In genomic region chr11:63766501-63767270, GRCh38 we compare ENCODE assay signal across 9 cellular contexts. TPM values are rescaled to one million over a fixed set of nuclear protein-coding genes. Genes with fewer than 3 reads are reported as not detected.
DNase-seq lines count a peak whose midpoint lies in the region; ATAC-seq and TF ChIP-seq lines count a peak whose summit lies in the region.
"Had no signal": no experiment of that assay in that cellular context is flagged by ENCODE, and none has a peak within 500 bp of the region (broad histone marks: within the 10 kb centered on the region; RNA-seq: fewer than 3 reads in every experiment).

No MANE protein-coding gene starts in this region.

- peak overlapping the region; percentile 90 to 94 for H3K4me3 Mint-ChIP-seq in H9
- H3K4me3 Mint-ChIP-seq in T-cell, result peak overlapping the region; percentile 86 to 98 (median 96)

- in situ Hi-C loops in GM13977 (cut with MboI; ENCODE audit: low pct_unique_long_range_greater_than_20kb, low sequenced_read_pairs, unreplicated experiment), result no loop called here

- H3K9me3 Mint-ChIP-seq in H9, result 0 out of 5 replicates have a peak, but pooled peaks cover 0 to 2% of the 10 kb centered on the region in 2 experiments
- H3K9me3 Mint-ChIP-seq in T-cell, result no peaks in the 10 kb centered on the region

- H3K23me2 ChIP-seq in H9 (ENCODE audit: insufficient read length, low read depth, low read length, poor library complexity, severe bottlenecking), result peaks cover 23% of the 10 kb centered on the region

- no peak overlapping the region for H2BK20ac ChIP-seq in H9 (ENCODE audit: low read depth, low read length, poor library complexity, severe bottlenecking)

- ATAC-seq in T-cell (replicated peaks in 1 of 4), result no peak
- ATAC-seq in left lobe of liver, result no peak

- H2BK15ac ChIP-seq in H9 (ENCODE audit: low read depth, low read length), result no peak overlapping the region

- peaks cover 3% of the 10 kb centered on the region; the same call in 1 of the 2 replicates for H3K79me2 ChIP-seq in H9 (ENCODE audit: insufficient read depth, low read length)

- H3K4me1 Mint-ChIP-seq in H9, result peaks cover 39 to 40% of the 10 kb centered on the region in 2 experiments
- H3K4me1 Mint-ChIP-seq in T-cell, result peaks cover 8 to 13% (median 9%) of the 10 kb centered on the region in 3 donors

- H2AK5ac ChIP-seq in H9 (ENCODE audit: insufficient read length, low read length), result no peak overlapping the region

- H2BK12ac ChIP-seq in H9 (ENCODE audit: insufficient read length, low read depth, low read length), result no peak overlapping the region

- no peaks in the 10 kb centered on the region for H3K9me3 ChIP-seq in H9 (ENCODE audit: control insufficient read depth, low read depth, low read length)
- H3K9me3 ChIP-seq: neutrophil had no signal

- H3K9ac ChIP-seq in H9 (ENCODE audit: extremely low read depth, insufficient read length, low read length), result no peak overlapping the region

- peak overlapping the region; percentile 78 for H3K4me2 ChIP-seq in H9 (ENCODE audit: insufficient read depth, insufficient read length, low read length)

- no peak overlapping the region for H3K27ac ChIP-seq in H9 (ENCODE audit: insufficient read length, low read depth, low read length)
- H3K27ac ChIP-seq: neutrophil had no signal

- H3K18ac ChIP-seq in H9 (ENCODE audit: insufficient read length, low read depth, low read length), result no peak overlapping the region

- no peak overlapping the region for H3K56ac ChIP-seq in H9 (ENCODE audit: insufficient read length, low read depth, low read length)

- POLR2A ChIA-PET in T-cell (lab: Charles Lee), result interaction anchor here in 1 of 2 donors (0.6 kb wide), 1 partner anchor 12 kb away, joined by 6 read pairs; no protein-coding TSS in a partner anchor

- no peak overlapping the region for H4K91ac ChIP-seq in H9 (ENCODE audit: insufficient read length, low read depth, low read length)

- WGBS in H9 (ENCODE audit: extremely low coverage, insufficient read length, low lambda C conversion rate), result no CpG with 5 or more reads among the region's 8 CpGs

- H3K36me3 Mint-ChIP-seq in H9 (ENCODE audit: insufficient read depth in 1 of 3, low read depth in 3 of 3) (peaks cover 0 to 22% (median 4%) of the 10 kb centered on the region in 3 experiments; a peak in 4 of 7 replicates), T-cell (no peaks in the 10 kb centered on the region)

- no peak overlapping the region for H2AFZ ChIP-seq in H9 (ENCODE audit: low read length)

- peaks cover 5% of the 10 kb centered on the region; the same call in 1 of the 2 replicates for H3K27me3 ChIP-seq in H9 (ENCODE audit: insufficient read depth, low read length)

- no peaks in the 10 kb centered on the region for H4K20me1 ChIP-seq in H9 (ENCODE audit: control insufficient read depth, insufficient read depth, insufficient read length)

- H2BK120ac ChIP-seq in H9 (ENCODE audit: low read depth, low read length, poor library complexity, severe bottlenecking), result no peak overlapping the region

- TF ChIP-seq CTCF in H9 (conservative IDR thresholded peaks at IDR 0.05) (no peak), foreskin fibroblast (IDR thresholded peaks at IDR 0.05; ENCODE audit: low read depth, low read length) (no peak), GM13977 (IDR thresholded peaks at IDR 0.05; ENCODE audit: extremely low read depth, insufficient read depth, missing control alignments) (no peak)

- DNase-seq in H9 (no peak), T-cell (no peak), foreskin fibroblast (no peak), skeletal muscle cell (ENCODE audit: low read depth) (no peak), left lobe of liver (ENCODE audit: low spot score) (no peak), GM13977 (ENCODE audit: low spot score) (no peak), foreskin melanocyte (no peak), NCI-H82 (lab: John Stamatoyannopoulos, UW) (no peak)

- H3K79me1 ChIP-seq in H9 (ENCODE audit: insufficient read depth, low read depth, low read length, poor library complexity, severe bottlenecking), result no peaks in the 10 kb centered on the region

- H2BK5ac ChIP-seq in H9 (ENCODE audit: insufficient read length, low read length), result no peak overlapping the region

- no peak overlapping the region for H3K23ac ChIP-seq in H9 (ENCODE audit: insufficient read length, low read depth, low read length)

- peaks cover 18% of the 10 kb centered on the region for H3K27me3 Mint-ChIP-seq in H9 (ENCODE audit: low read depth)
- H3K27me3 Mint-ChIP-seq in T-cell, result peaks cover 3 to 13% of the 10 kb centered on the region in 2 donors

- no peak overlapping the region for H3T11ph ChIP-seq in H9 (ENCODE audit: low read length)

- no peak overlapping the region for H4K8ac ChIP-seq in H9 (replicated peaks; ENCODE audit: insufficient read length, low read depth, low read length)

- no peak overlapping the region for H3K4ac ChIP-seq in H9 (ENCODE audit: low read depth, low read length)

- CTCF ChIA-PET in T-cell (lab: Charles Lee), result interaction anchor here (1.2 to 1.5 kb wide), 2 partner anchors 70 to 286 kb away, joined by 4 to 5 read pairs; no protein-coding TSS in a partner anchor

- H3K4me3 ChIP-seq in foreskin fibroblast (ENCODE audit: low read depth in 1 of 2, low read length in 2 of 2) (peak overlapping the region; percentile 91 to 93), skeletal muscle cell (ENCODE audit: low read depth, low read length) (peak overlapping the region; percentile 88)

- H3K27ac Mint-ChIP-seq in H9 (0 out of 7 replicates have a peak overlapping the region, but pooled peaks of 1 of the 3 experiments have one; percentile 12), T-cell (peak overlapping the region in 1 of 2 donors; percentile 90)

- H3K4me1 ChIP-seq in H9 (ENCODE audit: insufficient read depth, low read length), result peaks cover 3% of the 10 kb centered on the region; the same call in 1 of the 2 replicates

- no peak overlapping the region for H4K5ac ChIP-seq in H9 (ENCODE audit: insufficient read length, low read depth, low read length)

- no peak overlapping the region for H3K14ac ChIP-seq in H9 (ENCODE audit: insufficient read depth, low read length)

RNA-seq across cellular contexts. Expression of gene ZFTA, which starts 1.9 kb away (rescaled TPM):
- total RNA-seq in H9 (2021) (48.2 and 49.3 TPM in 2 replicates), T-cell (1 to 10 TPM; 2.8 to 8.3 (median 4.0) TPM), left lobe of liver (14.8 TPM)

RNA-seq across cellular contexts. Expression of gene SPINDOC, which starts 46.6 kb away (rescaled TPM):
- total RNA-seq in H9 (2021) (121 TPM in 2 replicates), T-cell (10 to 100 TPM in 3 of 5 donors, 1 to 10 TPM in 2; 8.1 to 16.1 (median 15.3) TPM), left lobe of liver (3.4 TPM)
